Comparison of ENCODE assay signal across 34 cellular contexts in genomic region chr7:70230761-70231160, GRCh38.
"Had no signal": no experiment of that assay in that cellular context is flagged by ENCODE, and none has a peak within 500 bp of the region (broad histone marks: within the 10 kb centered on the region; RNA-seq: fewer than 3 reads in every experiment).

No MANE protein-coding gene starts in this region.

- H3K27me3 ChIP-seq: MG63 had no signal

- H3K4me3 ChIP-seq: MG63 had no signal

- H3K27ac ChIP-seq: KMS-11 had no signal

- H3K4me2 ChIP-seq: KMS-11 had no signal

- H3K36me3 ChIP-seq: MG63 had no signal

- DNase-seq: Karpas-422, Kasumi-1, MG63, MM.1S, MV-4-11, NCI-H1048, NCI-H1092, NCI-H1092 treated with DMSO at 0.1 percent for 48 hours, NCI-H1105, NCI-H1105 treated with DMSO at 0.1 percent for 48 hours, NCI-H1417, NCI-H1417 treated with DMSO at 0.1 percent for 48 hours, NCI-H1436, NCI-H1436 treated with DMSO at 0.1 percent for 48 hours, NCI-H146, NCI-H1694, NCI-H1694 treated with DMSO at 0.1 percent for 48 hours, NCI-H187, NCI-H187 treated with DMSO at 0.1 percent for 48 hours, NCI-H1930, NCI-H2029, NCI-H2029 treated with DMSO at 0.1 percent for 48 hours, NCI-H2081, NCI-H2081 treated with DMSO at 0.1 percent for 48 hours, NCI-H2107, NCI-H2171, NCI-H2171 treated with DMSO at 0.1 percent for 48 hours, NCI-H2227 treated with DMSO at 0.1 percent for 48 hours, NCI-H226, NCI-H345, NCI-H446, NCI-H446 treated with DMSO at 0.1 percent for 48 hours, NCI-H510A had no signal
